In the genomic region with DNA sequence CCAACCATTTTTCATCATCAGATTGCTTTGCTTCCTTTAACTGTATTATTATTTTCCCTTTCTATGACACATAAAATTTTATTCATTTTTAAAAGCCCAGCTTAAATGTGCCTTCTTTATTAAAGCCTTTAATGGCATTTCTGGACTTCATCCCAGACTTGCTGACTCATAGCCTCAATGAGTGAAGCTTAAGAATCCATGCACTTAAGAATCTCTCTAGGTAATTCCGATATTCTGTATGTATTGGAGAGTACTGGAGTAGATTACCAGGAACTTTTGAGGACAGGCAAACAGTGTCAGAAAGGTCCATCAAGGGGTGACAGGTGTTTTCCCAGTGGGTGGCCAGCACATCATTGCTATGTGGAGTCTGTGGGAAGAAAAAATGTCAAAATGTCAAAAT, we compare ENCODE assay signal across 14 cellular contexts.
DNase-seq lines count a peak whose midpoint lies in the region; ATAC-seq and TF ChIP-seq lines count a peak whose summit lies in the region.
"Had no signal": no experiment of that assay in that cellular context is flagged by ENCODE, and none has a peak within 500 bp of the region (broad histone marks: within the 10 kb centered on the region; RNA-seq: fewer than 3 reads in every experiment).

No MANE protein-coding gene starts in this region.

- H2BK20ac ChIP-seq in IMR-90 (ENCODE audit: low read depth, low read length) = peak overlapping the region; percentile 99

- no peaks in the 10 kb centered on the region for H3K27me3 ChIP-seq in IMR-90 (ENCODE audit: control insufficient read depth, insufficient read depth, low read length)
- no peaks in the 10 kb centered on the region for H3K27me3 ChIP-seq in brain microvascular endothelial cell (replicated peaks)
- H3K27me3 ChIP-seq in left lung = no peaks in the 10 kb centered on the region
- H3K27me3 ChIP-seq: suprapubic skin had no signal

- H4K5ac ChIP-seq in IMR-90 (ENCODE audit: low read depth, low read length) = peak overlapping the region; percentile 98; the same call in 1 of the 2 replicates

- H3K9me3 ChIP-seq in IMR-90 (ENCODE audit: control insufficient read depth, insufficient read depth, low read length) (no peaks in the 10 kb centered on the region), left lung (no peaks in the 10 kb centered on the region)
- H3K9me3 ChIP-seq: mucosa of descending colon, suprapubic skin had no signal

- H2BK15ac ChIP-seq in IMR-90 (ENCODE audit: low read depth, low read length) = peak overlapping the region; percentile 94; the same call in 2 of the 3 replicates

- H3K9me1 ChIP-seq in IMR-90 (ENCODE audit: insufficient read depth, low read length) = peaks cover 10% of the 10 kb centered on the region

- no peak overlapping the region for H3K9ac ChIP-seq in IMR-90 (ENCODE audit: low read depth, low read length)

- CTCF ChIA-PET in IMR-90 (lab: Yijun Ruan, JAX) = interaction anchor here (1.0 kb wide), 1 partner anchor 22 kb away, joined by 3 read pairs; no protein-coding TSS in a partner anchor

- intact Hi-C loops in IMR-90 (cut with micrococcal nuclease) = loop anchor here (2.0 to 5.0 kb wide), 2 partner anchors 29 to 40 kb away; no protein-coding TSS in a partner anchor
- intact Hi-C loops in left lung (cut with DNase I) = no loop called here
- intact Hi-C loops in natural killer cell (cut with micrococcal nuclease) = no loop called here

- H3K27ac ChIP-seq in C4-2B (peak overlapping the region; percentile 45; the same call in 1 of the 2 replicates), IMR-90 (ENCODE audit: insufficient read depth, low read length) (peak overlapping the region; percentile 51; the same call in 1 of the 2 replicates), brain microvascular endothelial cell (peak overlapping the region; percentile 48), left lung (no peak overlapping the region)
- H3K27ac ChIP-seq: suprapubic skin had no signal

- H3K4ac ChIP-seq in IMR-90 (ENCODE audit: low read depth, low read length) = peak overlapping the region; percentile 88

- ATAC-seq in IMR-90 (ENCODE audit: low read depth) = peak; percentile 80
- peak; percentile 87 for ATAC-seq in left lung
- ATAC-seq in natural killer cell = no peak
- ATAC-seq in GM21717 (IDR thresholded peaks at IDR 0.05; ENCODE audit: unreplicated experiment) = no peak
- ATAC-seq: activated T-helper 17 cell treated with anti-CD3 and anti-CD28 coated beads, Interleukin-2, amount 50 U/mL, for 72 hours; mucosa of descending colon had no signal

- dilution Hi-C loops in IMR-90 (cut with HindIII; ENCODE audit: low sequenced_read_pairs, unreplicated experiment) = no loop called here

- TF ChIP-seq POLR2A in IMR-90 (IDR thresholded peaks at IDR 0.05; ENCODE audit: low read depth, low read length) = no peak

- H3K18ac ChIP-seq in IMR-90 (ENCODE audit: low read depth, low read length) = peak overlapping the region; percentile 94; the same call in 1 of the 2 replicates

- H2AK5ac ChIP-seq in IMR-90 (ENCODE audit: low read depth, low read length) = peak overlapping the region; percentile 96

- no peaks in the 10 kb centered on the region for H4K20me1 ChIP-seq in IMR-90 (ENCODE audit: insufficient read depth, low read length)

- POLR2A ChIA-PET in IMR-90 (lab: Charles Lee; ENCODE audit: unreplicated experiment) = no interaction called here

- H3K23ac ChIP-seq in IMR-90 (ENCODE audit: low read depth, low read length) = 0 out of 2 replicates have a peak overlapping the region, but pooled peaks have one; percentile 53

- DNase-seq in IMR-90 = peak; percentile 99
- DNase-seq in brain microvascular endothelial cell = peak; percentile 94
- no peak for DNase-seq in left lung
- DNase-seq in NCI-H1694 treated with DMSO at 0.1 percent for 48 hours (lab: John Stamatoyannopoulos, UW) = no peak
- no peak for DNase-seq in natural killer cell
- DNase-seq in T-helper 9 cell = no peak
- DNase-seq: endodermal cell, NCI-H1092 had no signal

- BruUV-seq in IMR-90 (replicated peaks; lab: Mats Ljungman, UMichigan) = no TSS peak

- H3K56ac ChIP-seq in IMR-90 (ENCODE audit: extremely low read depth, insufficient read depth, low read length) = no peak overlapping the region; the same call in 1 of the 2 replicates

- peaks cover 0 to 3% of the 10 kb centered on the region in 2 experiments; a peak in 1 of 4 replicates for H3K79me1 ChIP-seq in IMR-90 (ENCODE audit: low read depth in 1 of 2, low read length in 2 of 2)

- no peak overlapping the region for H3K27ac Mint-ChIP-seq in natural killer cell
- H3K27ac Mint-ChIP-seq: activated T-helper 17 cell treated with anti-CD3 and anti-CD28 coated beads, Interleukin-2, amount 50 U/mL, for 72 hours; endodermal cell; T-helper 1 cell treated with Interleukin-12 subunit alpha and Interleukin-12 subunit beta and Interleukin-4 antibody, amounts not matched to agents 30 μg/mL and 1 μg/mL, for 36 hours had no signal

- H3K36me3 ChIP-seq in IMR-90 (ENCODE audit: control insufficient read depth, insufficient read depth, low read length) (no peaks in the 10 kb centered on the region), brain microvascular endothelial cell (replicated peaks) (no peaks in the 10 kb centered on the region), left lung (no peaks in the 10 kb centered on the region)
- H3K36me3 ChIP-seq: suprapubic skin had no signal

- H3K14ac ChIP-seq in IMR-90 (replicated peaks; ENCODE audit: low read depth, low read length) = peak overlapping the region; percentile 75; the same call in 1 of the 2 replicates

- TF ChIP-seq RAD21 in IMR-90 (IDR thresholded peaks at IDR 0.05; ENCODE audit: low read length) = no peak

- H3K4me1 Mint-ChIP-seq in natural killer cell = no peaks in the 10 kb centered on the region
- H3K4me1 Mint-ChIP-seq: activated T-helper 17 cell treated with anti-CD3 and anti-CD28 coated beads, Interleukin-2, amount 50 U/mL, for 72 hours; endodermal cell had no signal

- H3K4me1 ChIP-seq in IMR-90 (ENCODE audit: control insufficient read depth, insufficient read depth, low read length) = peaks cover 13% of the 10 kb centered on the region
- no peaks in the 10 kb centered on the region for H3K4me1 ChIP-seq in left lung
- H3K4me1 ChIP-seq: suprapubic skin had no signal

- in situ Hi-C loops in IMR-90 (cut with MboI; ENCODE audit: low sequenced_read_pairs) (no loop called here), brain microvascular endothelial cell (cut with HindIII; ENCODE audit: low pct_ligation_motif_present, low sequenced_read_pairs) (no loop called here)

- no peak overlapping the region for H3K4me3 ChIP-seq in IMR-90 (ENCODE audit: insufficient read depth, low read depth, low read length)
- no peak overlapping the region for H3K4me3 ChIP-seq in brain microvascular endothelial cell (ENCODE audit: low read depth, low read length)
- no peak overlapping the region for H3K4me3 ChIP-seq in left lung
- H3K4me3 ChIP-seq: mucosa of descending colon, suprapubic skin had no signal

- peak overlapping the region; percentile 64 for H3K4me2 ChIP-seq in IMR-90 (ENCODE audit: low read depth, low read length)

- H2AK9ac ChIP-seq in IMR-90 (replicated peaks; ENCODE audit: low read depth, low read length, poor library complexity) = peak overlapping the region; percentile 18

- H2BK5ac ChIP-seq in IMR-90 (ENCODE audit: low read depth, low read length, poor library complexity, severe bottlenecking) = peak overlapping the region; percentile 98

- H3K4me3 Mint-ChIP-seq in natural killer cell = no peak overlapping the region
- H3K4me3 Mint-ChIP-seq: activated T-helper 17 cell treated with anti-CD3 and anti-CD28 coated beads, Interleukin-2, amount 50 U/mL, for 72 hours; endodermal cell; T-helper 1 cell treated with Interleukin-12 subunit alpha and Interleukin-12 subunit beta and Interleukin-4 antibody, amounts not matched to agents 30 μg/mL and 1 μg/mL, for 36 hours had no signal

- no CpG with 5 or more reads among the region's 1 CpG for WGBS in IMR-90 (ENCODE audit: extremely low coverage in 2 of 2, insufficient read length in 1 of 2), 2 experiments

- peak overlapping the region; percentile 90 for H4K91ac ChIP-seq in IMR-90 (ENCODE audit: insufficient read depth, low read depth, low read length)

- peak overlapping the region; percentile 54 to 92 for H4K8ac ChIP-seq in IMR-90 (ENCODE audit: low read depth in 2 of 2, low read length in 2 of 2)

- H2BK120ac ChIP-seq in IMR-90 (ENCODE audit: low read depth, low read length) = peak overlapping the region; percentile 96

- H3K36me3 Mint-ChIP-seq in natural killer cell = no peaks in the 10 kb centered on the region

- no peaks in the 10 kb centered on the region for H3K27me3 Mint-ChIP-seq in natural killer cell (ENCODE audit: low read depth in 2 of 2)
- H3K27me3 Mint-ChIP-seq: activated T-helper 17 cell treated with anti-CD3 and anti-CD28 coated beads, Interleukin-2, amount 50 U/mL, for 72 hours had no signal

- TF ChIP-seq CTCF in C4-2B (conservative IDR thresholded peaks at IDR 0.05) (no peak), IMR-90 (conservative IDR thresholded peaks at IDR 0.05; ENCODE audit: low read depth, low read length) (no peak), brain microvascular endothelial cell (IDR thresholded peaks at IDR 0.05; ENCODE audit: low read depth, low read length, missing control alignments) (no peak), left lung (IDR thresholded peaks at IDR 0.05) (no peak), natural killer cell (IDR thresholded peaks at IDR 0.05) (no peak)

- H2AFZ ChIP-seq in IMR-90 (replicated peaks; ENCODE audit: low read length, poor library complexity) = no peak overlapping the region

- H3K9me3 Mint-ChIP-seq in natural killer cell = no peaks in the 10 kb centered on the region
- H3K9me3 Mint-ChIP-seq: endodermal cell; T-helper 1 cell treated with Interleukin-12 subunit alpha and Interleukin-12 subunit beta and Interleukin-4 antibody, amounts not matched to agents 30 μg/mL and 1 μg/mL, for 36 hours had no signal

TF ChIP-seq in IMR-90, 13 proteins besides CTCF, POLR2A, EP300 and RAD21:
- TF ChIP-seq MAFK (IDR thresholded peaks at IDR 0.05; ENCODE audit: low read depth, low read length) (peak; percentile 71; the same call in 1 of the 2 replicates), FOS (IDR thresholded peaks at IDR 0.05; ENCODE audit: low read depth, low read length) (peak; percentile 68; the same call in 1 of the 2 replicates), NFE2L2 (IDR thresholded peaks at IDR 0.05; ENCODE audit: low read depth, low read length) (peak; percentile 57), RCOR1 (IDR thresholded peaks at IDR 0.05; ENCODE audit: insufficient replicate concordance, low read length) (no peak)

Comparison
In these comparisons a context has a peak if more than half of its experiments do, and no peak if none do; other contexts are left out.
1. H3K27ac ChIP-seq: peak in C4-2B (single experiment), IMR-90 (single experiment) and brain microvascular endothelial cell (single experiment); none in left lung (0 of 2).
2. ATAC-seq: peak in IMR-90 (single experiment) and left lung (single experiment); none in natural killer cell (0 of 3) and GM21717 (single experiment).
3. DNase-seq: peak in IMR-90 (single experiment) and brain microvascular endothelial cell (single experiment); none in left lung (0 of 2), NCI-H1694 treated with DMSO at 0.1 percent for 48 hours (single experiment), natural killer cell (single experiment) and T-helper 9 cell (single experiment).